In genomic region chr1:61852693-61853060, GRCh38 we compare ENCODE assay signal across 26 cellular contexts.
"Had no signal": no experiment of that assay in that cellular context is flagged by ENCODE, and none has a peak within 500 bp of the region (broad histone marks: within the 10 kb centered on the region; RNA-seq: fewer than 3 reads in every experiment).

No MANE protein-coding gene starts in this region.

- H3K9me3 Mint-ChIP-seq: activated B cell treated with CpG ODN at 0.5 μM for 24 hours; activated naive CD4-positive, alpha-beta T cell treated with anti-CD3 and anti-CD28 coated beads for 36 hours; activated naive CD4-positive, alpha-beta T cell treated with anti-CD3 and anti-CD28 coated beads, Interleukin-2, amount 50 U/mL, for 24 hours; activated naive CD8-positive, alpha-beta T cell treated with anti-CD3 and anti-CD28 coated beads for 36 hours; activated naive CD8-positive, alpha-beta T cell treated with anti-CD3 and anti-CD28 coated beads, Interleukin-2, amount 50 U/mL, for 24 hours; activated T-helper 1 cell treated with anti-CD3 and anti-CD28 coated beads, Interleukin-12 subunit alpha, Interleukin-12 subunit beta, Interleukin-2, Interleukin-4 antibody, amounts not matched to agents 30 ng/mL and 10 ng/mL and 1 ng/mL, durations not matched to agents 14 hours and 24 hours and 36 hours; activated T-helper 2 cell treated with anti-CD3 and anti-CD28 coated beads, Interferon-gamma antibody, Interleukin-2, Interleukin-4, amounts not matched to agents 10 μg/mL and 5 μg/mL and 100 μg/mL, durations not matched to agents 14 hours and 24 hours and 36 hours; T-helper 2 cell treated with Interferon-gamma antibody and Interleukin-4, amounts not matched to agents 5 μg/mL and 100 μg/mL, for 36 hours had no signal

- H3K4me1 ChIP-seq: adrenal gland had no signal

- H3K36me3 Mint-ChIP-seq: activated CD8-positive, alpha-beta memory T cell treated with anti-CD3 and anti-CD28 coated beads, Interleukin-2, amount 10 ng/mL, durations not matched to agents 7 days and 5 days had no signal

- ATAC-seq: activated CD4-positive, CD25-positive, alpha-beta regulatory T cell treated with anti-CD3 and anti-CD28 coated beads, Interleukin-2, amount 50 U/mL, for 24 hours had no signal

- H3K4me3 Mint-ChIP-seq: activated B cell treated with CpG ODN at 0.5 μM for 24 hours; activated CD8-positive, alpha-beta memory T cell treated with anti-CD3 and anti-CD28 coated beads, Interleukin-2, amount 10 ng/mL, durations not matched to agents 7 days and 5 days; activated CD8-positive, alpha-beta T cell treated with anti-CD3 and anti-CD28 coated beads, Interleukin-2, amount 10 ng/mL, durations not matched to agents 7 days and 5 days; activated naive CD4-positive, alpha-beta T cell treated with anti-CD3 and anti-CD28 coated beads for 36 hours; activated naive CD4-positive, alpha-beta T cell treated with anti-CD3 and anti-CD28 coated beads, Interleukin-2, amount 50 U/mL, for 24 hours; activated naive CD8-positive, alpha-beta T cell treated with anti-CD3 and anti-CD28 coated beads for 36 hours; activated naive CD8-positive, alpha-beta T cell treated with anti-CD3 and anti-CD28 coated beads, Interleukin-2, amount 50 U/mL, for 24 hours; activated T-helper 1 cell treated with anti-CD3 and anti-CD28 coated beads, Interleukin-12 subunit alpha, Interleukin-12 subunit beta, Interleukin-2, Interleukin-4 antibody, amounts not matched to agents 30 ng/mL and 10 ng/mL and 1 ng/mL, durations not matched to agents 14 hours and 24 hours and 36 hours; T-helper 17 cell; T-helper 2 cell treated with Interferon-gamma antibody and Interleukin-4, amounts not matched to agents 5 μg/mL and 100 μg/mL, for 36 hours had no signal

- H3K27me3 Mint-ChIP-seq: activated B cell treated with CpG ODN at 0.5 μM for 24 hours; activated CD8-positive, alpha-beta memory T cell treated with anti-CD3 and anti-CD28 coated beads, Interleukin-2, amount 10 ng/mL, durations not matched to agents 7 days and 5 days; activated naive CD4-positive, alpha-beta T cell treated with anti-CD3 and anti-CD28 coated beads, Interleukin-2, amount 50 U/mL, for 24 hours; activated naive CD8-positive, alpha-beta T cell treated with anti-CD3 and anti-CD28 coated beads for 36 hours; activated naive CD8-positive, alpha-beta T cell treated with anti-CD3 and anti-CD28 coated beads, Interleukin-2, amount 50 U/mL, for 24 hours; T-helper 17 cell had no signal

- H3K4me3 ChIP-seq: adrenal gland, body of pancreas had no signal

- H3K9me3 ChIP-seq: adrenal gland, body of pancreas had no signal

- DNase-seq: activated B cell treated with CpG ODN at 0.5 μM for 24 hours; activated CD4-positive, alpha-beta T cell treated with anti-CD3 and anti-CD28 coated beads for 48 hours; activated CD4-positive, alpha-beta T cell treated with anti-CD3 and anti-CD28 coated beads, Interleukin-2, amount 50 U/mL, for 1 hour; activated CD4-positive, alpha-beta T cell treated with anti-CD3 and anti-CD28 coated beads, Interleukin-2, amount 50 U/mL, for 48 hours; activated CD8-positive, alpha-beta memory T cell treated with anti-CD3 and anti-CD28 coated beads, Interleukin-2, amount 10 ng/mL, durations not matched to agents 7 days and 5 days; activated CD8-positive, alpha-beta memory T cell treated with anti-CD3 and anti-CD28 coated beads, Interleukin-2, amount 50 U/mL, for 4 hours; activated effector memory CD4-positive, alpha-beta T cell treated with anti-CD3 and anti-CD28 coated beads, Interleukin-2, amount 50 U/mL, for 16 hours; activated naive CD8-positive, alpha-beta T cell treated with anti-CD3 and anti-CD28 coated beads for 36 hours; activated naive CD8-positive, alpha-beta T cell treated with anti-CD3 and anti-CD28 coated beads, Interleukin-2, amount 50 U/mL, for 24 hours; activated T-cell treated with anti-CD3 and anti-CD28 coated beads, Interleukin-2, amount 50 U/mL, for 1 hour; activated T-cell treated with anti-CD3 and anti-CD28 coated beads, Interleukin-2, amount 50 U/mL, for 48 hours; aorta; cortex of kidney; effector CD8-positive, alpha-beta T cell; T-helper 17 cell; T1000; WERI-Rb-1 had no signal

- H3K27me3 ChIP-seq: adrenal gland, body of pancreas had no signal

- H3K27ac ChIP-seq: adrenal gland, body of pancreas, WERI-Rb-1 had no signal

- H3K27ac Mint-ChIP-seq: activated B cell treated with CpG ODN at 0.5 μM for 24 hours; activated CD8-positive, alpha-beta memory T cell treated with anti-CD3 and anti-CD28 coated beads, Interleukin-2, amount 10 ng/mL, durations not matched to agents 7 days and 5 days; activated CD8-positive, alpha-beta T cell treated with anti-CD3 and anti-CD28 coated beads, Interleukin-2, amount 10 ng/mL, durations not matched to agents 7 days and 5 days; activated naive CD4-positive, alpha-beta T cell treated with anti-CD3 and anti-CD28 coated beads for 36 hours; activated naive CD4-positive, alpha-beta T cell treated with anti-CD3 and anti-CD28 coated beads, Interleukin-2, amount 50 U/mL, for 24 hours; activated naive CD8-positive, alpha-beta T cell treated with anti-CD3 and anti-CD28 coated beads for 36 hours; activated naive CD8-positive, alpha-beta T cell treated with anti-CD3 and anti-CD28 coated beads, Interleukin-2, amount 50 U/mL, for 24 hours; activated T-helper 1 cell treated with anti-CD3 and anti-CD28 coated beads, Interleukin-12 subunit alpha, Interleukin-12 subunit beta, Interleukin-2, Interleukin-4 antibody, amounts not matched to agents 30 ng/mL and 10 ng/mL and 1 ng/mL, durations not matched to agents 14 hours and 24 hours and 36 hours; activated T-helper 2 cell treated with anti-CD3 and anti-CD28 coated beads, Interferon-gamma antibody, Interleukin-2, Interleukin-4, amounts not matched to agents 10 μg/mL and 5 μg/mL and 100 μg/mL, durations not matched to agents 14 hours and 24 hours and 36 hours; T-helper 17 cell; T-helper 2 cell treated with Interferon-gamma antibody and Interleukin-4, amounts not matched to agents 5 μg/mL and 100 μg/mL, for 36 hours had no signal

- H3K36me3 ChIP-seq: adrenal gland, WERI-Rb-1 had no signal

- H3K4me1 Mint-ChIP-seq: activated B cell treated with CpG ODN at 0.5 μM for 24 hours; activated CD8-positive, alpha-beta memory T cell treated with anti-CD3 and anti-CD28 coated beads, Interleukin-2, amount 10 ng/mL, durations not matched to agents 7 days and 5 days; activated naive CD4-positive, alpha-beta T cell treated with anti-CD3 and anti-CD28 coated beads, Interleukin-2, amount 50 U/mL, for 24 hours; activated naive CD8-positive, alpha-beta T cell treated with anti-CD3 and anti-CD28 coated beads for 36 hours; activated naive CD8-positive, alpha-beta T cell treated with anti-CD3 and anti-CD28 coated beads, Interleukin-2, amount 50 U/mL, for 24 hours had no signal
